1 cellular context compared by ENCODE assay signal in genomic region chr21:42010507-42011493, GRCh38.
TF ChIP-seq lines count a peak whose summit lies in the region.

No MANE protein-coding gene starts in this region.

TF ChIP-seq in K562, 482 proteins besides CTCF, POLR2A, EP300 and RAD21 (continued from another document and continues in another):
- TF ChIP-seq CREB5 (CRISPR knock-in tag; IDR thresholded peaks at IDR 0.05) (no peak), MEF2A (IDR thresholded peaks at IDR 0.05; ENCODE audit: control insufficient read depth, low read depth, low read length) (no peak), CHD4 (IDR thresholded peaks at IDR 0.05; ENCODE audit: insufficient read depth, insufficient replicate concordance, low read depth, low read length, poor library complexity, severe bottlenecking) (no peak), HNRNPH1 (optimal IDR thresholded peaks at IDR 0.05; ENCODE audit: low read depth, low read length) (no peak), KAT2B (IDR thresholded peaks at IDR 0.05; ENCODE audit: low read depth, low read length) (no peak), RNF219 (CRISPR knock-in tag; IDR thresholded peaks at IDR 0.05) (no peak), ZEB2 (IDR thresholded peaks at IDR 0.05) (no peak), MTA2 (IDR thresholded peaks at IDR 0.05; ENCODE audit: low read depth) (no peak), PHTF2 (CRISPR knock-in tag; IDR thresholded peaks at IDR 0.05) (no peak), PRPF4 (IDR thresholded peaks at IDR 0.05; ENCODE audit: insufficient read depth, low read depth, low read length, poor library complexity, severe bottlenecking) (no peak), TFAM (CRISPR knock-in tag; conservative IDR thresholded peaks at IDR 0.05) (no peak), CBX8 (IDR thresholded peaks at IDR 0.05; ENCODE audit: borderline replicate concordance, extremely low read depth, low read depth, low read length, poor library complexity, severe bottlenecking) (no peak), SMAD4 (CRISPR knock-in tag; conservative IDR thresholded peaks at IDR 0.05) (peak; percentile 56; the same call in 1 of the 2 replicates), E2F6 (IDR thresholded peaks at IDR 0.05; ENCODE audit: borderline replicate concordance in 1 of 2, extremely low read depth in 1 of 2, insufficient read depth in 1 of 2, insufficient read length in 1 of 2, low read depth in 1 of 2, low read length in 1 of 2, poor library complexity in 1 of 2, severe bottlenecking in 1 of 2) (peak; percentile 71 to 94), TEAD4 (IDR thresholded peaks at IDR 0.05; ENCODE audit: low read length) (no peak), TEAD4 (CRISPR knock-in tag; IDR thresholded peaks at IDR 0.05; ENCODE audit: borderline replicate concordance) (no peak), KLF16 (IDR thresholded peaks at IDR 0.05) (no peak), CREB3L1 (IDR thresholded peaks at IDR 0.05; ENCODE audit: borderline replicate concordance, low read depth) (peak; percentile 52; the same call in 1 of the 2 replicates), ZNF655 (CRISPR knock-in tag; IDR thresholded peaks at IDR 0.05) (no peak), ZKSCAN1 (IDR thresholded peaks at IDR 0.05; ENCODE audit: low read depth, low read length) (no peak), ZBTB9 (CRISPR knock-in tag; IDR thresholded peaks at IDR 0.05) (no peak), ZNF175 (CRISPR knock-in tag; IDR thresholded peaks at IDR 0.05; ENCODE audit: low read depth) (0 out of 2 replicates have a peak, but pooled peaks have one; percentile 10), EGR1 (conservative IDR thresholded peaks at IDR 0.05) (no peak), E2F1 (CRISPR knock-in tag; IDR thresholded peaks at IDR 0.05) (no peak), ZNF184 (CRISPR knock-in tag; IDR thresholded peaks at IDR 0.05) (no peak), RFX1 (IDR thresholded peaks at IDR 0.05) (no peak), ZFP30 (CRISPR knock-in tag; IDR thresholded peaks at IDR 0.05; ENCODE audit: borderline replicate concordance) (no peak), SMARCA5 (IDR thresholded peaks at IDR 0.05) (no peak), BRCA1 (IDR thresholded peaks at IDR 0.05) (no peak), BRCA1 (CRISPR knock-in tag; IDR thresholded peaks at IDR 0.05) (no peak), NFRKB (IDR thresholded peaks at IDR 0.05; ENCODE audit: low read depth) (no peak), POLR2AphosphoS2 (IDR thresholded peaks at IDR 0.05; ENCODE audit: low read length) (no peak), ZNF197 (CRISPR knock-in tag; IDR thresholded peaks at IDR 0.05; ENCODE audit: low read depth) (no peak), MED1 (CRISPR knock-in tag; IDR thresholded peaks at IDR 0.05; ENCODE audit: borderline replicate concordance) (no peak), CBX3 (IDR thresholded peaks at IDR 0.05; ENCODE audit: borderline replicate concordance in 1 of 2, low read length in 2 of 2) (no peak), SRSF7 (optimal IDR thresholded peaks at IDR 0.05; ENCODE audit: low read depth, low read length) (no peak), BDP1 (IDR thresholded peaks at IDR 0.05; ENCODE audit: insufficient read depth, insufficient read length) (no peak), MYNN (IDR thresholded peaks at IDR 0.05) (no peak), MYNN (CRISPR knock-in tag; IDR thresholded peaks at IDR 0.05) (no peak), NELFE (IDR thresholded peaks at IDR 0.05; ENCODE audit: insufficient read depth, insufficient read length) (no peak), FOXK2 (conservative IDR thresholded peaks at IDR 0.05 in 1 of 2, IDR thresholded peaks at IDR 0.05 in 1 of 2; ENCODE audit: low read depth in 2 of 2) (no peak), BHLHE40 (IDR thresholded peaks at IDR 0.05; ENCODE audit: low read length) (no peak), STAG1 (CRISPR knock-in tag; IDR thresholded peaks at IDR 0.05; ENCODE audit: borderline replicate concordance) (no peak), HDAC8 (tag; IDR thresholded peaks at IDR 0.05) (peak; percentile 74), HNRNPLL (IDR thresholded peaks at IDR 0.05; ENCODE audit: low read depth, low read length, poor library complexity, severe bottlenecking) (no peak), CBFA2T2 (conservative IDR thresholded peaks at IDR 0.05) (no peak)
- TF ChIP-seq, protein P1, sequence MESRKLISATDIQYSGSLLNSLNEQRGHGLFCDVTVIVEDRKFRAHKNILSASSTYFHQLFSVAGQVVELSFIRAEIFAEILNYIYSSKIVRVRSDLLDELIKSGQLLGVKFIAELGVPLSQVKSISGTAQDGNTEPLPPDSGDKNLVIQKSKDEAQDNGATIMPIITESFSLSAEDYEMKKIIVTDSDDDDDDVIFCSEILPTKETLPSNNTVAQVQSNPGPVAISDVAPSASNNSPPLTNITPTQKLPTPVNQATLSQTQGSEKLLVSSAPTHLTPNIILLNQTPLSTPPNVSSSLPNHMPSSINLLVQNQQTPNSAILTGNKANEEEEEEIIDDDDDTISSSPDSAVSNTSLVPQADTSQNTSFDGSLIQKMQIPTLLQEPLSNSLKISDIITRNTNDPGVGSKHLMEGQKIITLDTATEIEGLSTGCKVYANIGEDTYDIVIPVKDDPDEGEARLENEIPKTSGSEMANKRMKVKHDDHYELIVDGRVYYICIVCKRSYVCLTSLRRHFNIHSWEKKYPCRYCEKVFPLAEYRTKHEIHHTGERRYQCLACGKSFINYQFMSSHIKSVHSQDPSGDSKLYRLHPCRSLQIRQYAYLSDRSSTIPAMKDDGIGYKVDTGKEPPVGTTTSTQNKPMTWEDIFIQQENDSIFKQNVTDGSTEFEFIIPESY (CRISPR knock-in tag; IDR thresholded peaks at IDR 0.05): 0 out of 2 replicates have a peak, but pooled peaks have one; percentile 25
- TF ChIP-seq, protein P2, sequence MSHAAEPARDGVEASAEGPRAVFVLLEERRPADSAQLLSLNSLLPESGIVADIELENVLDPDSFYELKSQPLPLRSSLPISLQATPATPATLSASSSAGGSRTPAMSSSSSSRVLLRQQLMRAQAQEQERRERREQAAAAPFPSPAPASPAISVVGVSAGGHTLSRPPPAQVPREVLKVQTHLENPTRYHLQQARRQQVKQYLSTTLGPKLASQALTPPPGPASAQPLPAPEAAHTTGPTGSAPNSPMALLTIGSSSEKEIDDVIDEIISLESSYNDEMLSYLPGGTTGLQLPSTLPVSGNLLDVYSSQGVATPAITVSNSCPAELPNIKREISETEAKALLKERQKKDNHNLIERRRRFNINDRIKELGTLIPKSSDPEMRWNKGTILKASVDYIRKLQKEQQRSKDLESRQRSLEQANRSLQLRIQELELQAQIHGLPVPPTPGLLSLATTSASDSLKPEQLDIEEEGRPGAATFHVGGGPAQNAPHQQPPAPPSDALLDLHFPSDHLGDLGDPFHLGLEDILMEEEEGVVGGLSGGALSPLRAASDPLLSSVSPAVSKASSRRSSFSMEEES (CRISPR knock-in tag; IDR thresholded peaks at IDR 0.05): no peak
- TF ChIP-seq, protein P3, sequence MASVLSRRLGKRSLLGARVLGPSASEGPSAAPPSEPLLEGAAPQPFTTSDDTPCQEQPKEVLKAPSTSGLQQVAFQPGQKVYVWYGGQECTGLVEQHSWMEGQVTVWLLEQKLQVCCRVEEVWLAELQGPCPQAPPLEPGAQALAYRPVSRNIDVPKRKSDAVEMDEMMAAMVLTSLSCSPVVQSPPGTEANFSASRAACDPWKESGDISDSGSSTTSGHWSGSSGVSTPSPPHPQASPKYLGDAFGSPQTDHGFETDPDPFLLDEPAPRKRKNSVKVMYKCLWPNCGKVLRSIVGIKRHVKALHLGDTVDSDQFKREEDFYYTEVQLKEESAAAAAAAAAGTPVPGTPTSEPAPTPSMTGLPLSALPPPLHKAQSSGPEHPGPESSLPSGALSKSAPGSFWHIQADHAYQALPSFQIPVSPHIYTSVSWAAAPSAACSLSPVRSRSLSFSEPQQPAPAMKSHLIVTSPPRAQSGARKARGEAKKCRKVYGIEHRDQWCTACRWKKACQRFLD (CRISPR knock-in tag; IDR thresholded peaks at IDR 0.05): no peak
- TF ChIP-seq, protein P4, sequence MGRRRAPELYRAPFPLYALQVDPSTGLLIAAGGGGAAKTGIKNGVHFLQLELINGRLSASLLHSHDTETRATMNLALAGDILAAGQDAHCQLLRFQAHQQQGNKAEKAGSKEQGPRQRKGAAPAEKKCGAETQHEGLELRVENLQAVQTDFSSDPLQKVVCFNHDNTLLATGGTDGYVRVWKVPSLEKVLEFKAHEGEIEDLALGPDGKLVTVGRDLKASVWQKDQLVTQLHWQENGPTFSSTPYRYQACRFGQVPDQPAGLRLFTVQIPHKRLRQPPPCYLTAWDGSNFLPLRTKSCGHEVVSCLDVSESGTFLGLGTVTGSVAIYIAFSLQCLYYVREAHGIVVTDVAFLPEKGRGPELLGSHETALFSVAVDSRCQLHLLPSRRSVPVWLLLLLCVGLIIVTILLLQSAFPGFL (CRISPR knock-in tag; IDR thresholded peaks at IDR 0.05): no peak
